Comparison of ENCODE assay signal across 8 cellular contexts in the genomic region with DNA sequence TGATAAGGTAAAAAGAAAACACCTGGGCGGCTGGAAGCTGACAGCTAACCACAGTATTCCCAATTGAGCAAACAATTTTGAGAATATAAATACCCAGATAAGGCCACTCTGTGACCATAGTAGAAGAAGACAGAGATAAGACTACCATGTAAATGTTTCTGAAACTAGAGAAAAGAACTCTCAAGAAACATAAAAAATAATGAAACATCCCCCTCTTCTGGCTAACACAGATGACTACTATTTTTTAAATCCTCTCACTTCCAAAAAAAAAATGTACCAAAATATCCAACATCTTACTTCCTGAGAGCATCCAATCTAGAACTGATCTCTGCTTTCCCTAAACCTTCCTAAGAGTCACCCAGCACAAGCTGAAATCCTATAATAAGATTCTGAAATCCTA.
DNase-seq lines count a peak whose midpoint lies in the region; ATAC-seq and TF ChIP-seq lines count a peak whose summit lies in the region.

No MANE protein-coding gene starts in this region.

- ATAC-seq in HG03108 (IDR thresholded peaks at IDR 0.05; ENCODE audit: unreplicated experiment): no peak
- ATAC-seq in HG02973 (IDR thresholded peaks at IDR 0.05; ENCODE audit: unreplicated experiment): no peak
- no peak for ATAC-seq in HG02870 (IDR thresholded peaks at IDR 0.05; ENCODE audit: unreplicated experiment)

- H4K20me1 ChIP-seq in Loucy (ENCODE audit: insufficient read depth, low read length, poor library complexity, severe bottlenecking): no peaks in the 10 kb centered on the region

- H3K4me1 ChIP-seq in Loucy (ENCODE audit: insufficient read depth, low read length, poor library complexity, severe bottlenecking) (no peaks in the 10 kb centered on the region), adipocyte (ENCODE audit: control insufficient read depth, insufficient read depth, low read length) (no peaks in the 10 kb centered on the region), liver (ENCODE audit: control insufficient read depth in 4 of 4, insufficient read depth in 4 of 4, low read length in 3 of 4) (peaks cover 0 to 6% (median 1%) of the 10 kb centered on the region in 4 donors), sigmoid colon (peaks cover 0 to 5% (median 0%) of the 10 kb centered on the region in 4 donors)

- no peak overlapping the region for H3K9ac ChIP-seq in Loucy (ENCODE audit: low read depth, low read length, poor library complexity, severe bottlenecking)
- no peak overlapping the region for H3K9ac ChIP-seq in adipocyte (ENCODE audit: low read length)
- no peak overlapping the region for H3K9ac ChIP-seq in liver (ENCODE audit: low read depth in 1 of 2, low read length in 2 of 2)

- H3K4me3 ChIP-seq in Loucy (ENCODE audit: low read length, poor library complexity, severe bottlenecking) (no peak overlapping the region), adipocyte (ENCODE audit: low read length) (no peak overlapping the region), liver (ENCODE audit: low read depth in 1 of 3, low read length in 3 of 3) (no peak overlapping the region), sigmoid colon (no peak overlapping the region)

- peak; percentile 26 for DNase-seq in DMS 273 treated with DMSO at 0.1 percent for 48 hours (lab: John Stamatoyannopoulos, UW)
- peak; percentile 66 for DNase-seq in adipocyte (ENCODE audit: low read depth)
- DNase-seq in sigmoid colon: no peak

- 30% methylated on average over 1 of the region's 1 CpG for WGBS in liver
- 51 to 77% methylated on average over 1 of the region's 1 CpG for WGBS in sigmoid colon, 2 donors

- H3K9me3 ChIP-seq in Loucy (ENCODE audit: insufficient read depth, low read depth, low read length): no peaks in the 10 kb centered on the region
- H3K9me3 ChIP-seq in adipocyte (ENCODE audit: control insufficient read depth, low read length): no peaks in the 10 kb centered on the region
- H3K9me3 ChIP-seq in liver (ENCODE audit: control insufficient read depth in 4 of 4, low read length in 3 of 4): no peaks in the 10 kb centered on the region
- H3K9me3 ChIP-seq in sigmoid colon: no peaks in the 10 kb centered on the region

- TF ChIP-seq EP300 in sigmoid colon (IDR thresholded peaks at IDR 0.05): no peak

- H3K4me2 ChIP-seq in Loucy (ENCODE audit: low read depth, low read length, poor library complexity, severe bottlenecking): no peak overlapping the region

- H3K36me3 ChIP-seq in Loucy (ENCODE audit: insufficient read depth, low read length) (no peaks in the 10 kb centered on the region), adipocyte (ENCODE audit: control insufficient read depth, insufficient read depth, low read length, severe bottlenecking) (no peaks in the 10 kb centered on the region), liver (ENCODE audit: control insufficient read depth in 4 of 4, insufficient read depth in 3 of 4, low read depth in 1 of 4, low read length in 3 of 4) (no peaks in the 10 kb centered on the region), sigmoid colon (no peaks in the 10 kb centered on the region)

- TF ChIP-seq CTCF in Loucy (conservative IDR thresholded peaks at IDR 0.05; ENCODE audit: low read length) (peak; percentile 55), liver (IDR thresholded peaks at IDR 0.05; ENCODE audit: low read depth, low read length, missing input control) (peak; percentile 24), sigmoid colon (IDR thresholded peaks at IDR 0.05) (no peak)

- no peaks in the 10 kb centered on the region for H3K79me2 ChIP-seq in Loucy (ENCODE audit: insufficient read depth, low read length)

- no peak overlapping the region for H2AFZ ChIP-seq in Loucy (ENCODE audit: low read length)

- H3K27me3 ChIP-seq in Loucy (ENCODE audit: insufficient read depth, low read length, poor library complexity, severe bottlenecking) (no peaks in the 10 kb centered on the region), adipocyte (replicated peaks; ENCODE audit: control insufficient read depth, insufficient read depth, low read length) (no peaks in the 10 kb centered on the region), liver (ENCODE audit: control insufficient read depth in 4 of 4, insufficient read depth in 4 of 4, low read length in 3 of 4) (no peaks in the 10 kb centered on the region), sigmoid colon (no peaks in the 10 kb centered on the region)

- no peak for TF ChIP-seq POLR2A in sigmoid colon (IDR thresholded peaks at IDR 0.05)

- no peaks in the 10 kb centered on the region for H3K9me2 ChIP-seq in Loucy (replicated peaks; ENCODE audit: low read depth, low read length)

- intact Hi-C loops in sigmoid colon (cut with DNase I): no loop called here

- peak; percentile 58 to 59 for TF ChIP-seq RAD21 in liver (IDR thresholded peaks at IDR 0.05)

- no peak overlapping the region for H3K27ac ChIP-seq in liver (ENCODE audit: low read depth in 1 of 2, low read length in 2 of 2)
- no peak overlapping the region for H3K27ac ChIP-seq in sigmoid colon

- H3F3A ChIP-seq in Loucy (ENCODE audit: low read depth): no peaks in the 10 kb centered on the region

TF ChIP-seq in liver, 16 proteins besides CTCF, POLR2A, EP300 and RAD21:
- TF ChIP-seq, protein P1, sequence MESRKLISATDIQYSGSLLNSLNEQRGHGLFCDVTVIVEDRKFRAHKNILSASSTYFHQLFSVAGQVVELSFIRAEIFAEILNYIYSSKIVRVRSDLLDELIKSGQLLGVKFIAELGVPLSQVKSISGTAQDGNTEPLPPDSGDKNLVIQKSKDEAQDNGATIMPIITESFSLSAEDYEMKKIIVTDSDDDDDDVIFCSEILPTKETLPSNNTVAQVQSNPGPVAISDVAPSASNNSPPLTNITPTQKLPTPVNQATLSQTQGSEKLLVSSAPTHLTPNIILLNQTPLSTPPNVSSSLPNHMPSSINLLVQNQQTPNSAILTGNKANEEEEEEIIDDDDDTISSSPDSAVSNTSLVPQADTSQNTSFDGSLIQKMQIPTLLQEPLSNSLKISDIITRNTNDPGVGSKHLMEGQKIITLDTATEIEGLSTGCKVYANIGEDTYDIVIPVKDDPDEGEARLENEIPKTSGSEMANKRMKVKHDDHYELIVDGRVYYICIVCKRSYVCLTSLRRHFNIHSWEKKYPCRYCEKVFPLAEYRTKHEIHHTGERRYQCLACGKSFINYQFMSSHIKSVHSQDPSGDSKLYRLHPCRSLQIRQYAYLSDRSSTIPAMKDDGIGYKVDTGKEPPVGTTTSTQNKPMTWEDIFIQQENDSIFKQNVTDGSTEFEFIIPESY (IDR thresholded peaks at IDR 0.05): no peak
- TF ChIP-seq GABPA (IDR thresholded peaks at IDR 0.05 in 1 of 2, conservative IDR thresholded peaks at IDR 0.05 in 1 of 2) (no peak), SP1 (IDR thresholded peaks at IDR 0.05) (no peak), EGR1 (IDR thresholded peaks at IDR 0.05; ENCODE audit: low read depth in 2 of 2) (no peak), HNF4G (IDR thresholded peaks at IDR 0.05) (no peak), HNF4A (conservative IDR thresholded peaks at IDR 0.05) (no peak), NR2F2 (IDR thresholded peaks at IDR 0.05) (no peak), FOXA2 (IDR thresholded peaks at IDR 0.05) (no peak), YY1 (IDR thresholded peaks at IDR 0.05) (no peak), JUND (IDR thresholded peaks at IDR 0.05) (no peak)
- TF ChIP-seq, protein P2, sequence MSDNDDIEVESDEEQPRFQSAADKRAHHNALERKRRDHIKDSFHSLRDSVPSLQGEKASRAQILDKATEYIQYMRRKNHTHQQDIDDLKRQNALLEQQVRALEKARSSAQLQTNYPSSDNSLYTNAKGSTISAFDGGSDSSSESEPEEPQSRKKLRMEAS (IDR thresholded peaks at IDR 0.05): no peak
- TF ChIP-seq, protein P3, sequence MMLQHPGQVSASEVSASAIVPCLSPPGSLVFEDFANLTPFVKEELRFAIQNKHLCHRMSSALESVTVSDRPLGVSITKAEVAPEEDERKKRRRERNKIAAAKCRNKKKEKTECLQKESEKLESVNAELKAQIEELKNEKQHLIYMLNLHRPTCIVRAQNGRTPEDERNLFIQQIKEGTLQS (IDR thresholded peaks at IDR 0.05): no peak
- TF ChIP-seq, protein P4, sequence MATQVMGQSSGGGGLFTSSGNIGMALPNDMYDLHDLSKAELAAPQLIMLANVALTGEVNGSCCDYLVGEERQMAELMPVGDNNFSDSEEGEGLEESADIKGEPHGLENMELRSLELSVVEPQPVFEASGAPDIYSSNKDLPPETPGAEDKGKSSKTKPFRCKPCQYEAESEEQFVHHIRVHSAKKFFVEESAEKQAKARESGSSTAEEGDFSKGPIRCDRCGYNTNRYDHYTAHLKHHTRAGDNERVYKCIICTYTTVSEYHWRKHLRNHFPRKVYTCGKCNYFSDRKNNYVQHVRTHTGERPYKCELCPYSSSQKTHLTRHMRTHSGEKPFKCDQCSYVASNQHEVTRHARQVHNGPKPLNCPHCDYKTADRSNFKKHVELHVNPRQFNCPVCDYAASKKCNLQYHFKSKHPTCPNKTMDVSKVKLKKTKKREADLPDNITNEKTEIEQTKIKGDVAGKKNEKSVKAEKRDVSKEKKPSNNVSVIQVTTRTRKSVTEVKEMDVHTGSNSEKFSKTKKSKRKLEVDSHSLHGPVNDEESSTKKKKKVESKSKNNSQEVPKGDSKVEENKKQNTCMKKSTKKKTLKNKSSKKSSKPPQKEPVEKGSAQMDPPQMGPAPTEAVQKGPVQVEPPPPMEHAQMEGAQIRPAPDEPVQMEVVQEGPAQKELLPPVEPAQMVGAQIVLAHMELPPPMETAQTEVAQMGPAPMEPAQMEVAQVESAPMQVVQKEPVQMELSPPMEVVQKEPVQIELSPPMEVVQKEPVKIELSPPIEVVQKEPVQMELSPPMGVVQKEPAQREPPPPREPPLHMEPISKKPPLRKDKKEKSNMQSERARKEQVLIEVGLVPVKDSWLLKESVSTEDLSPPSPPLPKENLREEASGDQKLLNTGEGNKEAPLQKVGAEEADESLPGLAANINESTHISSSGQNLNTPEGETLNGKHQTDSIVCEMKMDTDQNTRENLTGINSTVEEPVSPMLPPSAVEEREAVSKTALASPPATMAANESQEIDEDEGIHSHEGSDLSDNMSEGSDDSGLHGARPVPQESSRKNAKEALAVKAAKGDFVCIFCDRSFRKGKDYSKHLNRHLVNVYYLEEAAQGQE (IDR thresholded peaks at IDR 0.05): no peak

Comparison
In these comparisons a context has a peak if more than half of its experiments do, and no peak if none do; other contexts are left out.
1. CTCF ChIP-seq: peak in Loucy (single experiment) and liver (single experiment); none in sigmoid colon (0 of 4).